13 cellular contexts compared by ENCODE assay signal in genomic region chr7:19353158-19353557, GRCh38.
"Had no signal": no experiment of that assay in that cellular context is flagged by ENCODE, and none has a peak within 500 bp of the region (broad histone marks: within the 10 kb centered on the region; RNA-seq: fewer than 3 reads in every experiment).

No MANE protein-coding gene starts in this region.

- H3K4me1 ChIP-seq: ascending aorta, left ventricle myocardium inferior, parathyroid adenoma, thyroid gland had no signal

- H3K9me3 ChIP-seq: ascending aorta, thyroid gland had no signal

- ATAC-seq: naive thymus-derived CD4-positive, alpha-beta T cell; stimulated activated memory B cell treated with anti-CD40 and anti-IgM and Interleukin-4, amounts not matched to agents 10 μg/mL and 1 μg/mL and 100 μg/mL, for 72 hours; WTC11 had no signal

- DNase-seq: activated CD4-positive, alpha-beta T cell treated with anti-CD3 and anti-CD28 coated beads, Interleukin-2, amount 10 ng/mL, durations not matched to agents 7 days and 5 days; activated CD8-positive, alpha-beta memory T cell treated with anti-CD3 and anti-CD28 coated beads for 24 hours; hippocampal formation; left ventricle myocardium inferior; naive thymus-derived CD4-positive, alpha-beta T cell; stimulated activated CD4-positive, alpha-beta T cell treated with anti-CD3 and anti-CD28 coated beads, Interleukin-2, amount 100 ng/mL, for 48 hours; thyroid gland had no signal

- H3K36me3 Mint-ChIP-seq: naive thymus-derived CD4-positive, alpha-beta T cell; stimulated activated memory B cell treated with anti-CD40 and anti-IgM and Interleukin-4, amounts not matched to agents 10 μg/mL and 1 μg/mL and 100 μg/mL, for 72 hours; WTC11 had no signal

- H3K9me3 Mint-ChIP-seq: activated CD4-positive, alpha-beta T cell treated with anti-CD3 and anti-CD28 coated beads, Interleukin-2, amount 10 ng/mL, durations not matched to agents 7 days and 5 days; activated T-helper 1 cell treated with anti-CD3 and anti-CD28 coated beads, Interleukin-12 subunit alpha, Interleukin-12 subunit beta, Interleukin-2, Interleukin-4 antibody, amounts not matched to agents 30 ng/mL and 10 ng/mL and 1 ng/mL, durations not matched to agents 14 hours and 24 hours and 36 hours; stimulated activated memory B cell treated with anti-CD40 and anti-IgM and Interleukin-4, amounts not matched to agents 10 μg/mL and 1 μg/mL and 100 μg/mL, for 72 hours; WTC11 had no signal

- H3K27me3 ChIP-seq: ascending aorta, thyroid gland had no signal

- H3K27ac Mint-ChIP-seq: activated CD4-positive, alpha-beta T cell treated with anti-CD3 and anti-CD28 coated beads, Interleukin-2, amount 10 ng/mL, durations not matched to agents 7 days and 5 days; activated T-helper 1 cell treated with anti-CD3 and anti-CD28 coated beads, Interleukin-12 subunit alpha, Interleukin-12 subunit beta, Interleukin-2, Interleukin-4 antibody, amounts not matched to agents 30 ng/mL and 10 ng/mL and 1 ng/mL, durations not matched to agents 14 hours and 24 hours and 36 hours; naive thymus-derived CD4-positive, alpha-beta T cell; stimulated activated memory B cell treated with anti-CD40 and anti-IgM and Interleukin-4, amounts not matched to agents 10 μg/mL and 1 μg/mL and 100 μg/mL, for 72 hours; WTC11 had no signal

- H3K36me3 ChIP-seq: ascending aorta, left ventricle myocardium inferior, thyroid gland had no signal

- H3K4me1 Mint-ChIP-seq: activated CD4-positive, alpha-beta T cell treated with anti-CD3 and anti-CD28 coated beads, Interleukin-2, amount 10 ng/mL, durations not matched to agents 7 days and 5 days; naive thymus-derived CD4-positive, alpha-beta T cell; stimulated activated memory B cell treated with anti-CD40 and anti-IgM and Interleukin-4, amounts not matched to agents 10 μg/mL and 1 μg/mL and 100 μg/mL, for 72 hours had no signal

- H3K27me3 Mint-ChIP-seq: activated CD4-positive, alpha-beta T cell treated with anti-CD3 and anti-CD28 coated beads, Interleukin-2, amount 10 ng/mL, durations not matched to agents 7 days and 5 days; naive thymus-derived CD4-positive, alpha-beta T cell; stimulated activated memory B cell treated with anti-CD40 and anti-IgM and Interleukin-4, amounts not matched to agents 10 μg/mL and 1 μg/mL and 100 μg/mL, for 72 hours had no signal

- H3K27ac ChIP-seq: ascending aorta, epithelial cell of prostate, left ventricle myocardium inferior, parathyroid adenoma, thyroid gland had no signal

- H3K4me3 ChIP-seq: ascending aorta, left ventricle myocardium inferior, thyroid gland had no signal

- H3K4me3 Mint-ChIP-seq: activated CD4-positive, alpha-beta T cell treated with anti-CD3 and anti-CD28 coated beads, Interleukin-2, amount 10 ng/mL, durations not matched to agents 7 days and 5 days; activated T-helper 1 cell treated with anti-CD3 and anti-CD28 coated beads, Interleukin-12 subunit alpha, Interleukin-12 subunit beta, Interleukin-2, Interleukin-4 antibody, amounts not matched to agents 30 ng/mL and 10 ng/mL and 1 ng/mL, durations not matched to agents 14 hours and 24 hours and 36 hours; naive thymus-derived CD4-positive, alpha-beta T cell; stimulated activated memory B cell treated with anti-CD40 and anti-IgM and Interleukin-4, amounts not matched to agents 10 μg/mL and 1 μg/mL and 100 μg/mL, for 72 hours; WTC11 had no signal
